In the genomic region with DNA sequence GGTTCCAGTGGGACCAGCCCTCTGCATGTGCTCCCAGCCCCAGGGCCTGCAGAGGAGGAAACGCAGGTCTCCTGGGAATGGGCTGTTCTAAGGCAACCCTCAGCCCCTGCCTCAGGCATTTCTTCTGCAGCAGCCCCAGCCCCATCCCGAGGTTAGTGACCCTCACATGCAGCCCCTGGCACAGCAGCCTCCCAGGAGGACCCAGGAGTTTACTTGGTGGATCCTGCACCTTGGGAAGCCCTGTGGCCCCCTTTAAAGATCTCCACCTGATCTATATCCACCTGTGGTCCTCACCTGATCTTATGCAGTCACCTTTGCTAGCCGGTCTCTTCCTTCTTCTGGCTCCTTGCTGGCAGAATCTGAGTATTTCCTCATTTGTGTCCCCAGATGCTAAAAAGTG, we compare ENCODE assay signal across 5 cellular contexts. TPM values are rescaled to one million over a fixed set of nuclear protein-coding genes. Genes with fewer than 3 reads are reported as not detected.
"Had no signal": no experiment of that assay in that cellular context is flagged by ENCODE, and none has a peak within 500 bp of the region (broad histone marks: within the 10 kb centered on the region; RNA-seq: fewer than 3 reads in every experiment).

No MANE protein-coding gene starts in this region.

RNA-seq across cellular contexts. Expression of gene IQCF1, which starts 25.8 kb away (rescaled TPM):
- total RNA-seq: GM23338, H1, H9, HT-29 had no signal
- polyA plus RNA-seq: GM23338, H1, IgD-negative memory B cell had no signal

RNA-seq across cellular contexts. Expression of gene GPR62, which starts 26.2 kb away (rescaled TPM):
- total RNA-seq: HT-29 had no signal
- polyA plus RNA-seq: IgD-negative memory B cell had no signal
